Comparison of ENCODE assay signal across 10 cellular contexts in the genomic region with DNA sequence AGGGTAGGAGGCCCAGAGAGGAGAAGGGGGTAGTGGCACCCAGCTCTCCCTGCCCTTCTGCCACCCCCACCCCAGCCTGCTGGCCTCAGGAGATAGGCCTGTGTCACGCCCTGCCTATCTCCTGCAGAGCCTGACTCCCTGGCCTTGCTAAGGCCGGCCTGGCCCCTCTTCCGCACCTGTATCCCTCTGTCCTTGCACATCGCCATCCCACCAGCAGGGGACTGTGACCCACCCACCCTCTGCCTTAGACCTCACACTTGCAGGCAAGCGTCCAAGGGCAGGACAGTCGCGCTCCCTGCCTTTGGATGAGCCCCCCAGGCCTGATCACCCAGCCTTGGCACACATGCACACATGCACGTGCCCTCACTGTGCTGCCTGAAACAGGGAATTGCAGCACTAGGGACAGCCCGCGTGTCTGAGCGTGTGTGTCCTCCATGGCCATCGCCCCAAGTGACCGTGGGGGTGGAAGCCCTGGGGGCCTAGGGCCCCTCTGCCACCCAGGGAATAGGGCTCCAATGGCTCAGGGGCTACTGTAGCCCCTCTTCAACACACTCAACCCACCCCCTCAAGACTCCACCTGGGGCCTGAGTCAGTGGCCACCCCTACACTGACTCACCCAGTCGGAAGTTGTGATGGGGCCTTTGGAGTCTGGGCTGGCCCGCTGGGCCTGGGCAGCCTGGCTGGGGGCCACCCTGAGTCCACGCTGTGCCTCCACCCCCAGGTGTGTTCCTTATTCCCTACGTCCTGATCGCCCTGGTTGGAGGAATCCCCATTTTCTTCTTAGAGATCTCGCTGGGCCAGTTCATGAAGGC. TPM values are rescaled to one million over a fixed set of nuclear protein-coding genes. Genes with fewer than 3 reads are reported as not detected.
DNase-seq lines count a peak whose midpoint lies in the region; ATAC-seq and TF ChIP-seq lines count a peak whose summit lies in the region.
"Had no signal": no experiment of that assay in that cellular context is flagged by ENCODE, and none has a peak within 500 bp of the region (broad histone marks: within the 10 kb centered on the region; RNA-seq: fewer than 3 reads in every experiment).

No MANE protein-coding gene starts in this region.

- DNase-seq in HK-2 (ENCODE audit: unreplicated experiment), result peak; percentile 60
- DNase-seq in left ventricle myocardium inferior, result no peak
- DNase-seq in substantia nigra (lab: John Stamatoyannopoulos, UW), result no peak
- no peak for DNase-seq in SIG-M5 (lab: John Stamatoyannopoulos, UW)
- DNase-seq in NCI-H187 (lab: John Stamatoyannopoulos, UW), result no peak
- DNase-seq: SHP77; stimulated activated naive CD4-positive, alpha-beta T cell had no signal

- no peaks in the 10 kb centered on the region for H3K36me3 ChIP-seq in left ventricle myocardium inferior

- ATAC-seq in GM19455 (IDR thresholded peaks at IDR 0.05; ENCODE audit: unreplicated experiment), result no peak

- intact Hi-C loops in left ventricle myocardium inferior (cut with micrococcal nuclease), result no loop called here

- no peak for TF ChIP-seq CTCF in left ventricle myocardium inferior (IDR thresholded peaks at IDR 0.05; ENCODE audit: borderline replicate concordance)

- no peaks in the 10 kb centered on the region for H3K9me3 ChIP-seq in left ventricle myocardium inferior (replicated peaks)

- H3K4me3 ChIP-seq in left ventricle myocardium inferior, result peak overlapping the region; percentile 66

- H3K4me1 ChIP-seq in left ventricle myocardium inferior, result peaks cover 19% of the 10 kb centered on the region

- H3K27ac ChIP-seq in angular gyrus (ENCODE audit: low read depth, low read length) (peak overlapping the region; percentile 82), left ventricle myocardium inferior (replicated peaks) (peak overlapping the region; percentile 87), substantia nigra (ENCODE audit: low read depth, low read length, poor library complexity, severe bottlenecking) (peak overlapping the region; percentile 79)
- H3K27ac ChIP-seq: HL-60 had no signal

- H3K27me3 ChIP-seq in left ventricle myocardium inferior (ENCODE audit: low read depth), result no peaks in the 10 kb centered on the region

RNA-seq across cellular contexts. Expression of gene SLC6A8, which starts 2.1 kb away (rescaled TPM):
- 229 TPM for total RNA-seq in left ventricle myocardium inferior

RNA-seq across cellular contexts. Expression of gene PNCK, which starts 16.2 kb away (rescaled TPM):
- total RNA-seq in left ventricle myocardium inferior, result 6.1 TPM

RNA-seq across cellular contexts. Expression of gene BCAP31, which starts 34.3 kb away (rescaled TPM):
- 80.8 TPM for total RNA-seq in left ventricle myocardium inferior

RNA-seq across cellular contexts. Expression of gene ABCD1, which starts 34.8 kb away (rescaled TPM):
- 16.0 TPM for total RNA-seq in left ventricle myocardium inferior

RNA-seq across cellular contexts. Expression of gene DUSP9, which starts 42.9 kb away (rescaled TPM):
- not detected for total RNA-seq in left ventricle myocardium inferior
